8 cellular contexts compared by ENCODE assay signal in the genomic region with DNA sequence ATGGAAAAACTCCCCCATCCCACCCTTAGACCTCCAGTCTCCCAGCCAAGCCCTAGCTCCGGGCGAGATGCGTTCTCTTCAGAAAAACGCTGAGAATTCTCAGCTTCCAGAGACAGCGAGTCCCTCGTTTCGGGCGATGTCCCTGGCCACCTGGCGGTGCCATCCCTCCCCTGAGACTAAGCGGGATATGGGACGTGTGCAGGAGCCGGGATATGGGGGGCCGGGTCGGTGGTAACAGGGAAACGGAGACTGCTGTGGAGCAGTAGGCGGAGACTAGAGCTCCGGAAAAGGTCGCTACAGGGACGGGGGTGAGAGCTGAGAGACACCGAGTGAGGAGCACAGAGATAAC. TPM values are rescaled to one million over a fixed set of nuclear protein-coding genes. Genes with fewer than 3 reads are reported as not detected.
DNase-seq lines count a peak whose midpoint lies in the region; ATAC-seq, FAIRE-seq and TF ChIP-seq lines count a peak whose summit lies in the region.

No MANE protein-coding gene starts in this region.

- H3K9me3 Mint-ChIP-seq in MCF 10A (ENCODE audit: unreplicated experiment) (no peaks in the 10 kb centered on the region), type B pancreatic cell (no peaks in the 10 kb centered on the region)

- no peak overlapping the region for H3K27ac ChIP-seq in KMS-11
- no peak overlapping the region for H3K27ac ChIP-seq in right lobe of liver

- H3K27me3 Mint-ChIP-seq in MCF 10A (ENCODE audit: insufficient read depth, unreplicated experiment): no peaks in the 10 kb centered on the region
- H3K27me3 Mint-ChIP-seq in type B pancreatic cell: peaks cover 50% of the 10 kb centered on the region

- no TSS peak for BruUV-seq in MCF 10A (replicated peaks; lab: Mats Ljungman, UMichigan)

- H4K20me1 ChIP-seq in KMS-11 (ENCODE audit: insufficient read depth): no peaks in the 10 kb centered on the region

- H3K4me1 Mint-ChIP-seq in MCF 10A (ENCODE audit: insufficient read depth, unreplicated experiment): peaks cover 17% of the 10 kb centered on the region
- H3K4me1 Mint-ChIP-seq in type B pancreatic cell (ENCODE audit: unreplicated experiment): peaks cover 9% of the 10 kb centered on the region

- H3K4me3 Mint-ChIP-seq in MCF 10A (ENCODE audit: unreplicated experiment): peak overlapping the region; percentile 96
- H3K4me3 Mint-ChIP-seq in type B pancreatic cell: peak overlapping the region; percentile 96

- intact Hi-C loops in MCF 10A (cut with micrococcal nuclease) (loop anchor here (1.0 kb wide), 1 partner anchor 90 kb away; no protein-coding TSS in a partner anchor), right lobe of liver (cut with DNase I) (no loop called here)

- H3K36me3 ChIP-seq in KMS-11 (ENCODE audit: insufficient read depth): no peaks in the 10 kb centered on the region
- H3K36me3 ChIP-seq in right lobe of liver: no peaks in the 10 kb centered on the region

- TF ChIP-seq POLR2A in right lobe of liver (IDR thresholded peaks at IDR 0.05): no peak
- TF ChIP-seq POLR2A in GM12892 (IDR thresholded peaks at IDR 0.05; ENCODE audit: low read depth, low read length): no peak

- H3K27ac Mint-ChIP-seq in MCF 10A (ENCODE audit: low read depth, unreplicated experiment) (peak overlapping the region; percentile 29), type B pancreatic cell (peak overlapping the region; percentile 74)

- peaks cover 5% of the 10 kb centered on the region for H3K4me1 ChIP-seq in KMS-11 (ENCODE audit: low read depth, poor library complexity, severe bottlenecking)
- peaks cover 0 to 12% (median 0%) of the 10 kb centered on the region in 4 donors for H3K4me1 ChIP-seq in right lobe of liver

- H3K4me2 ChIP-seq in KMS-11: peak overlapping the region; percentile 82

- H3K36me3 Mint-ChIP-seq in MCF 10A (ENCODE audit: insufficient read depth, unreplicated experiment) (peaks cover 6% of the 10 kb centered on the region), type B pancreatic cell (peaks cover under 1% of the 10 kb centered on the region)

- H3K9me3 ChIP-seq in right lobe of liver: no peaks in the 10 kb centered on the region

- H2AFZ ChIP-seq in KMS-11 (ENCODE audit: low read depth): peak overlapping the region; percentile 90

- FAIRE-seq in GM12892 (lab: Jason Lieb, UNC): no peak

- H3K4me3 ChIP-seq in KMS-11 (IDR thresholded peaks at IDR 0.05; ENCODE audit: insufficient read depth, low read depth, low read length) (no peak overlapping the region), right lobe of liver (peak overlapping the region; percentile 69 to 82 (median 76))

- ATAC-seq in GM18499 (IDR thresholded peaks at IDR 0.05; ENCODE audit: insufficient read depth, unreplicated experiment): peak; percentile 29
- ATAC-seq in GM21825 (IDR thresholded peaks at IDR 0.05; ENCODE audit: unreplicated experiment): peak; percentile 57
- ATAC-seq in right lobe of liver: peak; percentile 80 to 85 (median 82)

- POLR2A ChIA-PET in MCF 10A (lab: Yijun Ruan, JAX): interaction anchor here (0.5 to 1.6 kb wide), 16 partner anchors 8 to 1090 kb away, joined by 3 to 6 read pairs (median 4); a partner anchor contains a TSS

- H3K27me3 ChIP-seq in KMS-11 (ENCODE audit: insufficient read depth, low read depth): peaks cover 6% of the 10 kb centered on the region; the same call in 1 of the 2 replicates
- H3K27me3 ChIP-seq in right lobe of liver: no peaks in the 10 kb centered on the region

- DNase-seq in MCF 10A (ENCODE audit: unreplicated experiment) (no peak), right lobe of liver (no peak), type B pancreatic cell (ENCODE audit: extremely low spot score, unreplicated experiment) (no peak), GM12892 (ENCODE audit: insufficient read length) (no peak), NCI-H524 treated with DMSO at 0.1 percent for 48 hours (lab: John Stamatoyannopoulos, UW) (no peak)

- CTCF ChIA-PET in MCF 10A (lab: Yijun Ruan, JAX): interaction anchor here (0.5 to 2.0 kb wide), 15 partner anchors 9 to 258 kb away, joined by 3 to 9 read pairs (median 4); no protein-coding TSS in a partner anchor

- WGBS in right lobe of liver (ENCODE audit: insufficient coverage, low coverage, low lambda C conversion rate, missing lambda C conversion rate): 1% methylated on average over 17 of the region's 20 CpGs

- TF ChIP-seq CTCF in KMS-11 (conservative IDR thresholded peaks at IDR 0.05; ENCODE audit: low read depth, low read length): no peak
- peak; percentile 8 for TF ChIP-seq CTCF in MCF 10A (IDR thresholded peaks at IDR 0.05; ENCODE audit: unreplicated experiment)
- no peak for TF ChIP-seq CTCF in right lobe of liver (IDR thresholded peaks at IDR 0.05)
- TF ChIP-seq CTCF in type B pancreatic cell (conservative IDR thresholded peaks at IDR 0.05): peak; percentile 53

- no peaks in the 10 kb centered on the region for H3K79me2 ChIP-seq in KMS-11 (ENCODE audit: insufficient read depth, low read depth)

- peak overlapping the region; percentile 54; the same call in 1 of the 2 replicates for H3K9ac ChIP-seq in KMS-11

RNA-seq across cellular contexts. Expression of a gene that starts 0.4 kb away (rescaled TPM):
- 6.3 and 18.3 TPM in 2 replicates for total RNA-seq in MCF 10A (2022)
- total RNA-seq in right lobe of liver: under 1 TPM; 0.24 to 0.86 (median 0.42) TPM
- 1.00 and 8.7 TPM in 2 replicates for total RNA-seq in type B pancreatic cell (ENCODE audit: low replicate concordance)
- 3.0 TPM for polyA plus RNA-seq in GM12892 (2012; ENCODE audit: missing spikeins)

Comparison
In these comparisons a context has a peak if more than half of its experiments do, and no peak if none do; other contexts are left out.
1. ATAC-seq: peak in every context shown above with its lines; median percentile 82 in right lobe of liver; 57 in GM21825; 29 in GM18499.
2. CTCF ChIP-seq: peak in MCF 10A (single experiment) and type B pancreatic cell (single experiment); none in KMS-11 (single experiment) and right lobe of liver (0 of 4).